Comparison of ENCODE assay signal across 1 cellular context in the genomic region with DNA sequence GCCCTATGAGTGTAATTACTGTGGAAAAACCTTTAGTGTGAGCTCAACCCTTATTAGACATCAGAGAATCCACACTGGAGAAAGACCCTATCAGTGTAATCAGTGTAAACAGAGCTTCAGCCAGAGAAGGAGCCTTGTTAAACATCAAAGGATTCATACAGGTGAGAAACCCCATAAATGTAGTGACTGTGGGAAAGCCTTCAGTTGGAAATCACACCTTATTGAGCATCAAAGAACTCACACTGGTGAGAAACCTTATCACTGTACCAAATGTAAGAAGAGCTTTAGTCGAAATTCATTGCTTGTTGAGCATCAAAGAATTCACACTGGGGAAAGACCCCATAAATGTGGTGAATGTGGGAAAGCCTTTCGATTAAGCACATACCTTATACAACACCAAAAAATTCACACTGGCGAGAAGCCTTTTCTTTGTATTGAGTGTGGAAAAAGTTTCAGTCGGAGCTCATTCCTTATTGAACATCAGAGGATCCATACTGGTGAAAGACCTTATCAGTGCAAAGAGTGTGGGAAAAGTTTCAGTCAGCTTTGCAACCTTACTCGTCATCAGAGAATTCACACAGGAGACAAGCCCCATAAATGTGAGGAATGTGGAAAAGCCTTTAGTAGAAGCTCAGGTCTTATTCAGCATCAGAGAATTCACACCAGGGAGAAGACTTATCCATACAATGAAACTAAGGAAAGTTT.
TF ChIP-seq lines count a peak whose summit lies in the region.

No MANE protein-coding gene starts in this region.

TF ChIP-seq in HepG2, 621 proteins besides CTCF, POLR2A, EP300 and RAD21:
- TF ChIP-seq POLR2AphosphoS5 (IDR thresholded peaks at IDR 0.05; ENCODE audit: low read depth, low read length) = 0 out of 2 replicates have a peak, but pooled peaks have one; percentile 5
- TF ChIP-seq ARID2 (CRISPR knock-in tag; IDR thresholded peaks at IDR 0.05; ENCODE audit: borderline replicate concordance) = no peak
- TF ChIP-seq PAF1 (CRISPR knock-in tag; IDR thresholded peaks at IDR 0.05) = no peak
- TF ChIP-seq AGO2 (optimal IDR thresholded peaks at IDR 0.05; ENCODE audit: low read depth, low read length) = no peak
- no peak for TF ChIP-seq MXI1 (IDR thresholded peaks at IDR 0.05; ENCODE audit: borderline replicate concordance, low read depth, low read length)
- no peak for TF ChIP-seq PHF8 (CRISPR knock-in tag; IDR thresholded peaks at IDR 0.05)
- peak; percentile 55 for TF ChIP-seq RBFOX2 (IDR thresholded peaks at IDR 0.05; ENCODE audit: low read depth, low read length)
- no peak for TF ChIP-seq PHF5A (CRISPR knock-in tag; IDR thresholded peaks at IDR 0.05; ENCODE audit: low read depth, unreplicated experiment)
- no peak for TF ChIP-seq EED (CRISPR knock-in tag; IDR thresholded peaks at IDR 0.05)
- no peak for TF ChIP-seq MYNN (CRISPR knock-in tag; IDR thresholded peaks at IDR 0.05; ENCODE audit: low read depth)
- TF ChIP-seq, protein P1, sequence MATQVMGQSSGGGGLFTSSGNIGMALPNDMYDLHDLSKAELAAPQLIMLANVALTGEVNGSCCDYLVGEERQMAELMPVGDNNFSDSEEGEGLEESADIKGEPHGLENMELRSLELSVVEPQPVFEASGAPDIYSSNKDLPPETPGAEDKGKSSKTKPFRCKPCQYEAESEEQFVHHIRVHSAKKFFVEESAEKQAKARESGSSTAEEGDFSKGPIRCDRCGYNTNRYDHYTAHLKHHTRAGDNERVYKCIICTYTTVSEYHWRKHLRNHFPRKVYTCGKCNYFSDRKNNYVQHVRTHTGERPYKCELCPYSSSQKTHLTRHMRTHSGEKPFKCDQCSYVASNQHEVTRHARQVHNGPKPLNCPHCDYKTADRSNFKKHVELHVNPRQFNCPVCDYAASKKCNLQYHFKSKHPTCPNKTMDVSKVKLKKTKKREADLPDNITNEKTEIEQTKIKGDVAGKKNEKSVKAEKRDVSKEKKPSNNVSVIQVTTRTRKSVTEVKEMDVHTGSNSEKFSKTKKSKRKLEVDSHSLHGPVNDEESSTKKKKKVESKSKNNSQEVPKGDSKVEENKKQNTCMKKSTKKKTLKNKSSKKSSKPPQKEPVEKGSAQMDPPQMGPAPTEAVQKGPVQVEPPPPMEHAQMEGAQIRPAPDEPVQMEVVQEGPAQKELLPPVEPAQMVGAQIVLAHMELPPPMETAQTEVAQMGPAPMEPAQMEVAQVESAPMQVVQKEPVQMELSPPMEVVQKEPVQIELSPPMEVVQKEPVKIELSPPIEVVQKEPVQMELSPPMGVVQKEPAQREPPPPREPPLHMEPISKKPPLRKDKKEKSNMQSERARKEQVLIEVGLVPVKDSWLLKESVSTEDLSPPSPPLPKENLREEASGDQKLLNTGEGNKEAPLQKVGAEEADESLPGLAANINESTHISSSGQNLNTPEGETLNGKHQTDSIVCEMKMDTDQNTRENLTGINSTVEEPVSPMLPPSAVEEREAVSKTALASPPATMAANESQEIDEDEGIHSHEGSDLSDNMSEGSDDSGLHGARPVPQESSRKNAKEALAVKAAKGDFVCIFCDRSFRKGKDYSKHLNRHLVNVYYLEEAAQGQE (IDR thresholded peaks at IDR 0.05; ENCODE audit: borderline replicate concordance in 1 of 2, low read depth in 1 of 2, low read length in 2 of 2) = no peak
- no peak for TF ChIP-seq ZNF24 (IDR thresholded peaks at IDR 0.05)
- no peak for TF ChIP-seq ZFP36L1 (CRISPR knock-in tag; IDR thresholded peaks at IDR 0.05)
- TF ChIP-seq DNMT3B (CRISPR knock-in tag; conservative IDR thresholded peaks at IDR 0.05) = no peak
- TF ChIP-seq ZNF224 (CRISPR knock-in tag; IDR thresholded peaks at IDR 0.05) = no peak
- peak; percentile 27; the same call in 1 of the 2 replicates for TF ChIP-seq ZNF75D (CRISPR knock-in tag; IDR thresholded peaks at IDR 0.05; ENCODE audit: borderline replicate concordance)
- TF ChIP-seq, protein P2, sequence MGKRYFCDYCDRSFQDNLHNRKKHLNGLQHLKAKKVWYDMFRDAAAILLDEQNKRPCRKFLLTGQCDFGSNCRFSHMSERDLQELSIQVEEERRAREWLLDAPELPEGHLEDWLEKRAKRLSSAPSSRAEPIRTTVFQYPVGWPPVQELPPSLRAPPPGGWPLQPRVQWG (CRISPR knock-in tag; IDR thresholded peaks at IDR 0.05; ENCODE audit: borderline replicate concordance, low read depth) = no peak
- TF ChIP-seq, protein P3, sequence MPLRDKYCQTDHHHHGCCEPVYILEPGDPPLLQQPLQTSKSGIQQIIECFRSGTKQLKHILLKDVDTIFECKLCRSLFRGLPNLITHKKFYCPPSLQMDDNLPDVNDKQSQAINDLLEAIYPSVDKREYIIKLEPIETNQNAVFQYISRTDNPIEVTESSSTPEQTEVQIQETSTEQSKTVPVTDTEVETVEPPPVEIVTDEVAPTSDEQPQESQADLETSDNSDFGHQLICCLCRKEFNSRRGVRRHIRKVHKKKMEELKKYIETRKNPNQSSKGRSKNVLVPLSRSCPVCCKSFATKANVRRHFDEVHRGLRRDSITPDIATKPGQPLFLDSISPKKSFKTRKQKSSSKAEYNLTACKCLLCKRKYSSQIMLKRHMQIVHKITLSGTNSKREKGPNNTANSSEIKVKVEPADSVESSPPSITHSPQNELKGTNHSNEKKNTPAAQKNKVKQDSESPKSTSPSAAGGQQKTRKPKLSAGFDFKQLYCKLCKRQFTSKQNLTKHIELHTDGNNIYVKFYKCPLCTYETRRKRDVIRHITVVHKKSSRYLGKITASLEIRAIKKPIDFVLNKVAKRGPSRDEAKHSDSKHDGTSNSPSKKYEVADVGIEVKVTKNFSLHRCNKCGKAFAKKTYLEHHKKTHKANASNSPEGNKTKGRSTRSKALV (CRISPR knock-in tag; IDR thresholded peaks at IDR 0.05) = no peak
- no peak for TF ChIP-seq ZNF30 (CRISPR knock-in tag; IDR thresholded peaks at IDR 0.05)
- TF ChIP-seq NFE2L1 (CRISPR knock-in tag; IDR thresholded peaks at IDR 0.05; ENCODE audit: borderline replicate concordance) = no peak
- TF ChIP-seq, protein P4, sequence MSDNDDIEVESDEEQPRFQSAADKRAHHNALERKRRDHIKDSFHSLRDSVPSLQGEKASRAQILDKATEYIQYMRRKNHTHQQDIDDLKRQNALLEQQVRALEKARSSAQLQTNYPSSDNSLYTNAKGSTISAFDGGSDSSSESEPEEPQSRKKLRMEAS (IDR thresholded peaks at IDR 0.05) = no peak
- peak; percentile 39; the same call in 1 of the 2 replicates for TF ChIP-seq POLR2G (IDR thresholded peaks at IDR 0.05; ENCODE audit: low read depth, low read length)
- TF ChIP-seq ZNF136 (CRISPR knock-in tag; IDR thresholded peaks at IDR 0.05; ENCODE audit: low read depth) = no peak
- no peak for TF ChIP-seq AGO1 (IDR thresholded peaks at IDR 0.05; ENCODE audit: low read depth, low read length, poor library complexity, severe bottlenecking)
TF ChIP-seq in HepG2: peak in this region for 4.
